ENCODE assay signal across 7 cellular contexts in genomic region chr2:12416600-12416999, GRCh38.
DNase-seq lines count a peak whose midpoint lies in the region; ATAC-seq and TF ChIP-seq lines count a peak whose summit lies in the region.

No MANE protein-coding gene starts in this region.

- H3K36me3 Mint-ChIP-seq in neural crest cell (ENCODE audit: low read depth): no peaks in the 10 kb centered on the region

- H3K4me3 ChIP-seq in WERI-Rb-1 (ENCODE audit: low read depth, low read length): no peak overlapping the region
- no peak overlapping the region for H3K4me3 ChIP-seq in colonic mucosa

- H3K36me3 ChIP-seq in WERI-Rb-1 (no peaks in the 10 kb centered on the region), colonic mucosa (no peaks in the 10 kb centered on the region)

- H3K4me3 Mint-ChIP-seq in neural crest cell: no peak overlapping the region

- no peaks in the 10 kb centered on the region for H3K9me3 Mint-ChIP-seq in neural crest cell

- H3K27ac ChIP-seq in WERI-Rb-1: no peak overlapping the region
- H3K27ac ChIP-seq in colonic mucosa: no peak overlapping the region

- no peaks in the 10 kb centered on the region for H3K4me1 ChIP-seq in colonic mucosa

- H3K27me3 Mint-ChIP-seq in neural crest cell (ENCODE audit: low read depth): no peaks in the 10 kb centered on the region

- DNase-seq in HT-29 (ENCODE audit: low spot score) (peak; percentile 4), WERI-Rb-1 (peak; percentile 20), colonic mucosa (peak; percentile 21), neural crest cell (ENCODE audit: low read depth, low spot score) (no peak), ureter (ENCODE audit: low spot score) (peak; percentile 56), cerebellar nuclear complex (lab: John Stamatoyannopoulos, UW) (no peak)

- intact Hi-C loops in colonic mucosa (cut with DNase I): no loop called here

- H3K9me3 ChIP-seq in WERI-Rb-1 (ENCODE audit: severe bottlenecking): no peaks in the 10 kb centered on the region
- no peaks in the 10 kb centered on the region for H3K9me3 ChIP-seq in colonic mucosa

- no peaks in the 10 kb centered on the region for H3K27me3 ChIP-seq in WERI-Rb-1 (ENCODE audit: insufficient read depth, low read depth, severe bottlenecking)
- H3K27me3 ChIP-seq in colonic mucosa: no peaks in the 10 kb centered on the region

- TF ChIP-seq CTCF in WERI-Rb-1 (IDR thresholded peaks at IDR 0.05; ENCODE audit: low read depth, low read length) (peak; percentile 48), colonic mucosa (IDR thresholded peaks at IDR 0.05) (no peak), neural crest cell (conservative IDR thresholded peaks at IDR 0.05) (peak; percentile 47)

- no peak overlapping the region for H3K9ac ChIP-seq in colonic mucosa (ENCODE audit: low read depth in 2 of 2, low read length in 2 of 2)

- peaks cover 16% of the 10 kb centered on the region for H3K4me1 Mint-ChIP-seq in neural crest cell

- no peak for ATAC-seq in GM21619 (IDR thresholded peaks at IDR 0.05; ENCODE audit: unreplicated experiment)

- H3K27ac Mint-ChIP-seq in neural crest cell (ENCODE audit: unreplicated experiment): no peak overlapping the region

Comparison
In these comparisons a context has a peak if more than half of its experiments do, and no peak if none do; other contexts are left out.
1. DNase-seq: peak in HT-29 (single experiment), WERI-Rb-1 (single experiment), colonic mucosa (single experiment) and ureter (single experiment); none in neural crest cell (single experiment) and cerebellar nuclear complex (0 of 2).